ENCODE assay signal across 9 cellular contexts in genomic region chr10:89392974-89393373, GRCh38. TPM values are rescaled to one million over a fixed set of nuclear protein-coding genes. Genes with fewer than 3 reads are reported as not detected.
A peak's percentile ranks its signal among the peaks of the same experiment; 100 is the strongest.
DNase-seq lines count a peak whose midpoint lies in the region; ATAC-seq and TF ChIP-seq lines count a peak whose summit lies in the region.
"Had no signal": no experiment of that assay in that cellular context is flagged by ENCODE, and none has a peak within 500 bp of the region (broad histone marks: within the 10 kb centered on the region; RNA-seq: fewer than 3 reads in every experiment).

No MANE protein-coding gene starts in this region.

- H3K27ac ChIP-seq in gastroesophageal sphincter: peak overlapping the region; percentile 72 to 95 (median 78)

- TF ChIP-seq CTCF in WI38 (IDR thresholded peaks at IDR 0.05; ENCODE audit: low read depth, low read length): no peak
- TF ChIP-seq CTCF in gastroesophageal sphincter (IDR thresholded peaks at IDR 0.05): no peak

- H3K4me3 ChIP-seq in WI38 (ENCODE audit: low read depth, low read length) (peak overlapping the region; percentile 69), gastroesophageal sphincter (peak overlapping the region; percentile 53 to 100)

- 0% methylated on average over 1 to 2 of the region's 2 CpGs for WGBS in gastroesophageal sphincter (ENCODE audit: low coverage in 1 of 2), 2 donors

- ATAC-seq in HG02943 (IDR thresholded peaks at IDR 0.05; ENCODE audit: low read depth, unreplicated experiment): peak; percentile 25
- peak; percentile 80 for ATAC-seq in gastroesophageal sphincter

- DNase-seq in GM04504 (ENCODE audit: low read depth) (peak; percentile 66), pons (ENCODE audit: low spot score) (peak; percentile 70), NCI-H2029 treated with DMSO at 0.1 percent for 48 hours (lab: John Stamatoyannopoulos, UW) (no peak), NCI-H748 (lab: John Stamatoyannopoulos, UW; ENCODE audit: unreplicated experiment) (no peak), retina (no peak)

- no peaks in the 10 kb centered on the region for H3K27me3 ChIP-seq in gastroesophageal sphincter

- H3K9me3 ChIP-seq in gastroesophageal sphincter: no peaks in the 10 kb centered on the region

- peaks cover 10 to 73% (median 20%) of the 10 kb centered on the region in 3 donors for H3K4me1 ChIP-seq in gastroesophageal sphincter

- no peak for TF ChIP-seq EP300 in gastroesophageal sphincter (IDR thresholded peaks at IDR 0.05)

- no peaks in the 10 kb centered on the region for H3K36me3 ChIP-seq in gastroesophageal sphincter

- no peak for TF ChIP-seq POLR2A in gastroesophageal sphincter (IDR thresholded peaks at IDR 0.05)

RNA-seq across cellular contexts. Expression of gene IFIT1, which starts 0.6 kb away (rescaled TPM):
- 10 to 100 TPM; 10.3 to 16.5 (median 15.2) TPM for total RNA-seq in gastroesophageal sphincter

RNA-seq across cellular contexts. Expression of gene IFIT1B, which starts 15.1 kb away (rescaled TPM):
- not detected for total RNA-seq in gastroesophageal sphincter
- total RNA-seq: activated CD8-positive, alpha-beta memory T cell treated with anti-CD3 and anti-CD28 coated beads for 36 hours had no signal

RNA-seq across cellular contexts. Expression of gene IFIT5, which starts 21.4 kb away (rescaled TPM):
- 10 to 100 TPM; 14.9 to 30.0 (median 27.3) TPM for total RNA-seq in gastroesophageal sphincter

Comparison
In these comparisons a context has a peak if more than half of its experiments do, and no peak if none do; other contexts are left out.
1. DNase-seq: peak in GM04504 (single experiment) and pons (single experiment); none in NCI-H2029 treated with DMSO at 0.1 percent for 48 hours (single experiment), NCI-H748 (single experiment) and retina (single experiment).